Comparison of ENCODE assay signal across 21 cellular contexts in the genomic region with DNA sequence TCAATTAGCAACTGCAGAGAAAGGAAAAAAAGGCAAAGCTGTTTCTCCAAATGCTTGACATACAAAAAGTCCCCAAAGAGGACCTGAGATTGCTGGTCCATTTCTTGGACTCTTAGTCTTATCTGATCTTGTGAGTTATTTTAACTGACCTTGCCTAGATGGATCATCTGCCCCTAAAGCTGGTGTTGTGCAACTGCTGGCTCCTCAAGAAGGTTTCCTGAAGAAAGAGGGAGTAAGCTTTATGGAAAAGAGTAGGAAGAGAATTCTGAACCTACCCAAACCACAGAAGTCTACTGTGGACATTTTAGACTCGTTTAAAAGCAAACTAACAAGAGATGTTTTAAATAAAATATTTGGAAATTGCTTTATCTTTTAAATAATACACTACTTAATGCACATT.
A peak's percentile ranks its signal among the peaks of the same experiment; 100 is the strongest.
DNase-seq lines count a peak whose midpoint lies in the region; ATAC-seq and TF ChIP-seq lines count a peak whose summit lies in the region.
"Had no signal": no experiment of that assay in that cellular context is flagged by ENCODE, and none has a peak within 500 bp of the region (broad histone marks: within the 10 kb centered on the region; RNA-seq: fewer than 3 reads in every experiment).

No MANE protein-coding gene starts in this region.

- H3K9ac ChIP-seq in PC-3 (ENCODE audit: low read length) (no peak overlapping the region), smooth muscle cell (ENCODE audit: low read depth) (no peak overlapping the region)
- H3K9ac ChIP-seq: BLaER1 had no signal

- TF ChIP-seq EP300 in esophagus muscularis mucosa (IDR thresholded peaks at IDR 0.05), result no peak

- 89% methylated on average over 1 of the region's 1 CpG for WGBS in esophagus muscularis mucosa
- WGBS in smooth muscle cell (ENCODE audit: low lambda C conversion rate), result 55% methylated on average over 1 of the region's 1 CpG

- H2AFZ ChIP-seq in PC-3 (ENCODE audit: low read length) (peak overlapping the region; percentile 31; the same call in 1 of the 2 replicates), smooth muscle cell (ENCODE audit: low read depth) (no peak overlapping the region)

- H3F3A ChIP-seq in PC-3 (ENCODE audit: low read length, unreplicated experiment), result no peaks in the 10 kb centered on the region
- peaks cover 18% of the 10 kb centered on the region for H3F3A ChIP-seq in smooth muscle cell (ENCODE audit: low read depth)

- DNase-seq in PC-3 (no peak), esophagus muscularis mucosa (ENCODE audit: extremely low spot score) (peak; percentile 53), smooth muscle cell (lab: John Stamatoyannopoulos, UW; ENCODE audit: unreplicated experiment) (no peak), GF-D8 (lab: John Stamatoyannopoulos, UW) (no peak)
- no peak for DNase-seq in activated naive CD4-positive, alpha-beta T cell (lab: John Stamatoyannopoulos, UW)
- DNase-seq: 8988T; ACHN; BE2C; C1 segment of cervical spinal cord; CD4-positive, alpha-beta memory T cell; CD4-positive, CD25-positive, alpha-beta regulatory T cell; CD8-positive, alpha-beta memory T cell; COR-L47; DMS 273 treated with DMSO at 0.1 percent for 48 hours; DMS153; DMS53; DMS79; DND-41 had no signal

- H4K20me1 ChIP-seq in PC-3 (ENCODE audit: low read length), result no peaks in the 10 kb centered on the region
- H4K20me1 ChIP-seq in smooth muscle cell (ENCODE audit: low read depth), result no peaks in the 10 kb centered on the region
- H4K20me1 ChIP-seq: BLaER1 had no signal

- TF ChIP-seq POLR2A in esophagus muscularis mucosa (IDR thresholded peaks at IDR 0.05; ENCODE audit: low read depth), result no peak

- H3K27ac ChIP-seq in PC-3 (ENCODE audit: low read length), result no peak overlapping the region
- no peak overlapping the region for H3K27ac ChIP-seq in esophagus muscularis mucosa (replicated peaks in 1 of 4)
- peak overlapping the region; percentile 69 for H3K27ac ChIP-seq in smooth muscle cell (ENCODE audit: low read depth)
- H3K27ac ChIP-seq: BLaER1 had no signal

- no TSS peak for BruUV-seq in PC-3 (replicated peaks; lab: Mats Ljungman, UMichigan)

- POLR2A ChIA-PET in PC-3 (lab: Charles Lee; ENCODE audit: unreplicated experiment), result no interaction called here

- no peaks in the 10 kb centered on the region for H3K27me3 ChIP-seq in PC-3 (ENCODE audit: low read length)
- no peaks in the 10 kb centered on the region for H3K27me3 ChIP-seq in esophagus muscularis mucosa
- peaks cover 13% of the 10 kb centered on the region for H3K27me3 ChIP-seq in smooth muscle cell (ENCODE audit: low read depth)
- H3K27me3 ChIP-seq: BE2C, BLaER1 had no signal

- H3K4me1 ChIP-seq in PC-3 (ENCODE audit: insufficient read depth, low read length) (peaks cover 3% of the 10 kb centered on the region; the same call in 1 of the 2 replicates), esophagus muscularis mucosa (no peaks in the 10 kb centered on the region), smooth muscle cell (ENCODE audit: low read depth) (peaks cover 3% of the 10 kb centered on the region)
- H3K4me1 ChIP-seq: BE2C had no signal

- H3K4me3 ChIP-seq in PC-3 (ENCODE audit: low read length) (no peak overlapping the region), esophagus muscularis mucosa (no peak overlapping the region), smooth muscle cell (no peak overlapping the region)
- H3K4me3 ChIP-seq: BLaER1, GM12878 had no signal

- no peak for ATAC-seq in PC-3
- no peak for ATAC-seq in activated CD4-positive, CD25-positive, alpha-beta regulatory T cell treated with anti-CD3 and anti-CD28 coated beads, Interleukin-2, amount 50 U/mL, for 24 hours
- ATAC-seq: GM12878 had no signal

- H3K9me2 ChIP-seq in PC-3 (replicated peaks; ENCODE audit: low read length), result no peaks in the 10 kb centered on the region

- TF ChIP-seq CTCF in PC-3 (conservative IDR thresholded peaks at IDR 0.05; ENCODE audit: low read depth, low read length), result no peak
- no peak for TF ChIP-seq CTCF in esophagus muscularis mucosa (IDR thresholded peaks at IDR 0.05)
- TF ChIP-seq CTCF in smooth muscle cell (IDR thresholded peaks at IDR 0.05; ENCODE audit: borderline replicate concordance, insufficient read depth, poor library complexity, severe bottlenecking), result no peak

- 0 out of 2 replicates have a peak, but pooled peaks cover 3% of the 10 kb centered on the region for H3K9me3 ChIP-seq in PC-3 (ENCODE audit: low read length)
- no peaks in the 10 kb centered on the region for H3K9me3 ChIP-seq in esophagus muscularis mucosa
- no peaks in the 10 kb centered on the region for H3K9me3 ChIP-seq in smooth muscle cell (replicated peaks; ENCODE audit: low read depth)
- H3K9me3 ChIP-seq: BE2C, BLaER1 had no signal

- H3K79me2 ChIP-seq in PC-3 (ENCODE audit: low read length) (no peaks in the 10 kb centered on the region), smooth muscle cell (ENCODE audit: low read depth) (no peaks in the 10 kb centered on the region)

- intact Hi-C loops in PC-3 (cut with micrococcal nuclease), result no loop called here
- intact Hi-C loops in esophagus muscularis mucosa (cut with DNase I), result no loop called here

- H3K36me3 ChIP-seq in PC-3 (ENCODE audit: low read depth, low read length), result no peaks in the 10 kb centered on the region
- H3K36me3 ChIP-seq in esophagus muscularis mucosa, result no peaks in the 10 kb centered on the region
- no peaks in the 10 kb centered on the region for H3K36me3 ChIP-seq in smooth muscle cell (ENCODE audit: low read depth)
- H3K36me3 ChIP-seq: BE2C, BLaER1 had no signal

- CTCF ChIA-PET in PC-3 (lab: Charles Lee), result no interaction called here

- no peak overlapping the region for H3K4me2 ChIP-seq in PC-3 (ENCODE audit: low read length)
- peak overlapping the region; percentile 60 for H3K4me2 ChIP-seq in smooth muscle cell
- H3K4me2 ChIP-seq: BLaER1 had no signal
